8 cellular contexts compared by ENCODE assay signal in the genomic region with DNA sequence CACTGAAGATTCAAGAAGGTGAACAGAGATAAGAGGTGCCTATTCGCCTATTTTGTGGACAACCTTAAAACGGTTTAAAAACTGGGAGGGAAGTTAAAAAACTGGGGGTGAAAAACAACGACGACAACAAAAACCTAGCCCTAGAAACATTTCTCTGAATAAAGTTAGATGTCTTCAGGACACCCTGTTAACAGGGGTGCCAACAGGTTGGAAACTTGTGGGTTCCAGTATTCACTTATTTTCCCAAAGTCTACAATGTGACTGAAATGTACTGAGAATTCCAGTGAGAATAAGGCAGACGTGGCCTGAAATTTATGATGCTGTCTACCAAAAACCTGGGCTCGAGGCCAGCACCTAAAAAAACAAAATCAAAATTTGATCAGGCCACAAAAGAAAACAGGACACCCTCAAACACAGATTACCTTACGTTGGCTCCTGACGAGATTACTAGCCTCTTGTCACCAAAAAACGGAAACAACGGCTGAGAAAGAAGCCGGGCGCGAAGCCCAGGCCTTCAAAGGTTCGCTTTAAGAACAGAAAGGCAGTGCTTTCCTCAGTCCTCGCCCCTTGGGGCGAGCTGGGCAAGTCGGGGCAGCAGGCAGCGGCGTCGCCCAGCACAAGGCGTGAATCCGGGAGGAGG. TPM values are rescaled to one million over a fixed set of nuclear protein-coding genes. Genes with fewer than 3 reads are reported as not detected.
DNase-seq lines count a peak whose midpoint lies in the region; ATAC-seq and TF ChIP-seq lines count a peak whose summit lies in the region.

No MANE protein-coding gene starts in this region.

- intact Hi-C loops in PC-3 (cut with micrococcal nuclease), result loop anchor here (10.0 kb wide), 1 partner anchor 570 kb away; no protein-coding TSS in a partner anchor

- peaks cover 4% of the 10 kb centered on the region for H3K36me3 Mint-ChIP-seq in osteocyte (ENCODE audit: unreplicated experiment)

- peaks cover 12% of the 10 kb centered on the region for H3K27me3 Mint-ChIP-seq in osteocyte (ENCODE audit: unreplicated experiment)

- BruUV-seq in PC-3 (replicated peaks; lab: Mats Ljungman, UMichigan), result TSS peak; percentile 51

- DNase-seq in PC-3 (no peak), osteocyte (ENCODE audit: extremely low spot score, unreplicated experiment) (no peak), dermis blood vessel endothelial cell (no peak), NCI-H526 (lab: John Stamatoyannopoulos, UW) (no peak), OCI-M1 (lab: John Stamatoyannopoulos, UW) (no peak)

- peak overlapping the region; percentile 91 for H3K9ac ChIP-seq in PC-3 (ENCODE audit: low read length)

- WGBS in esophagus, 2 donors, result 1% methylated on average over 22 of the region's 22 CpGs

- no peaks in the 10 kb centered on the region for H3K9me3 Mint-ChIP-seq in osteocyte (ENCODE audit: unreplicated experiment)

- POLR2A ChIA-PET in PC-3 (lab: Charles Lee; ENCODE audit: unreplicated experiment), result interaction anchor here (0.6 to 1.0 kb wide), 3 partner anchors 26 to 385 kb away, joined by 3 read pairs; a partner anchor contains a TSS

- no peaks in the 10 kb centered on the region for H3K27me3 ChIP-seq in PC-3 (ENCODE audit: low read length)
- no peaks in the 10 kb centered on the region for H3K27me3 ChIP-seq in esophagus (ENCODE audit: control insufficient read depth in 1 of 2, insufficient read depth in 2 of 2, low read length in 2 of 2)

- H3K27ac ChIP-seq in PC-3 (ENCODE audit: low read length), result peak overlapping the region; percentile 82
- H3K27ac ChIP-seq in esophagus (ENCODE audit: low read depth in 2 of 2, low read length in 1 of 2), result peak overlapping the region; percentile 98 to 99

- ATAC-seq in GM18870 (IDR thresholded peaks at IDR 0.05; ENCODE audit: unreplicated experiment) (peak; percentile 36), HG02610 (IDR thresholded peaks at IDR 0.05; ENCODE audit: unreplicated experiment) (peak; percentile 46), PC-3 (peak; percentile 39)

- peaks cover 26% of the 10 kb centered on the region for H3K4me1 Mint-ChIP-seq in osteocyte (ENCODE audit: unreplicated experiment)

- H4K20me1 ChIP-seq in PC-3 (ENCODE audit: low read length), result no peaks in the 10 kb centered on the region

- H3K36me3 ChIP-seq in PC-3 (ENCODE audit: low read depth, low read length), result no peaks in the 10 kb centered on the region; the same call in 1 of the 2 replicates
- H3K36me3 ChIP-seq in esophagus (ENCODE audit: control insufficient read depth in 2 of 2, insufficient read depth in 2 of 2, low read length in 1 of 2), result peaks cover 0 to 2% of the 10 kb centered on the region in 2 donors

- peak overlapping the region; percentile 100 for H3K27ac Mint-ChIP-seq in osteocyte (ENCODE audit: unreplicated experiment)

- peaks cover 51% of the 10 kb centered on the region for H3K79me2 ChIP-seq in PC-3 (ENCODE audit: low read length)

- no peak for TF ChIP-seq CTCF in PC-3 (conservative IDR thresholded peaks at IDR 0.05; ENCODE audit: low read depth, low read length)
- no peak for TF ChIP-seq CTCF in osteocyte (IDR thresholded peaks at IDR 0.05)

- H3K9me3 ChIP-seq in PC-3 (ENCODE audit: low read length), result no peaks in the 10 kb centered on the region
- H3K9me3 ChIP-seq in esophagus (ENCODE audit: control insufficient read depth in 2 of 2, insufficient read depth in 1 of 2, low read depth in 1 of 2, low read length in 1 of 2), result no peaks in the 10 kb centered on the region

- peak overlapping the region; percentile 96 for H3K4me3 Mint-ChIP-seq in osteocyte (ENCODE audit: unreplicated experiment)

- H3K4me2 ChIP-seq in PC-3 (ENCODE audit: low read length), result peak overlapping the region; percentile 94

- CTCF ChIA-PET in PC-3 (lab: Charles Lee), result no interaction called here

- no peaks in the 10 kb centered on the region for H3F3A ChIP-seq in PC-3 (ENCODE audit: low read length, unreplicated experiment)

- H2AFZ ChIP-seq in PC-3 (ENCODE audit: low read length), result peak overlapping the region; percentile 83

- H3K4me3 ChIP-seq in PC-3 (ENCODE audit: low read length) (peak overlapping the region; percentile 83), esophagus (ENCODE audit: low read depth in 1 of 2, low read length in 2 of 2) (peak overlapping the region; percentile 83)

- H3K4me1 ChIP-seq in PC-3 (ENCODE audit: insufficient read depth, low read length) (peaks cover 33% of the 10 kb centered on the region), esophagus (ENCODE audit: control insufficient read depth in 2 of 2, insufficient read depth in 2 of 2, low read length in 1 of 2) (peaks cover 0 to 5% of the 10 kb centered on the region in 2 donors)

- no peaks in the 10 kb centered on the region for H3K9me2 ChIP-seq in PC-3 (replicated peaks; ENCODE audit: low read length)

RNA-seq across cellular contexts. Expression of a gene that starts 0.9 kb away (rescaled TPM):
- 59.4 and 70.8 TPM in 2 replicates for total RNA-seq in PC-3 (2014; rRNA removed)
- polyA plus RNA-seq in esophagus, result 10 to 100 TPM; 27.3 to 38.4 TPM
- total RNA-seq in osteocyte, result 33.3 and 42.4 TPM in 2 replicates
- 60.7 and 64.2 TPM in 2 replicates for total RNA-seq in dermis blood vessel endothelial cell
